ENCODE assay signal across 12 cellular contexts in the genomic region with DNA sequence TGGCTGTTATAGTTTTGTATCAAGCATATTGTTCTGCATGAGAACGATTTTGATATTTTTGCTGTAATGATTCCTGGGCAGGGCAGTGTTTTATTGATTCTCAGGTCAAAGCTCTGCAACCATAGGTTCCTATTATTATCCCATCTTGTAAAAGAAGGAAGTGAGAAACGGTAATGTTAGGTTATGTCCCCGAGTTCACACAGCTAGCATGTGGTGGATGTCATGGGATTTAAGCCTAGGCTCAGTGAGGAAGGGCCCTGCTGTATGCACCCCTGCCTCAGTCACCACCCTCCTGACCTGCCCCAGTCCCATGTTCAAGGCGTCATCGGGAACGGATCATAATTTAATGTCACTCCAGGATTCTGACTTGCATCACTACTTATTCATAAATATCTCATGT.
DNase-seq lines count a peak whose midpoint lies in the region; ATAC-seq, FAIRE-seq and TF ChIP-seq lines count a peak whose summit lies in the region.
"Had no signal": no experiment of that assay in that cellular context is flagged by ENCODE, and none has a peak within 500 bp of the region (broad histone marks: within the 10 kb centered on the region; RNA-seq: fewer than 3 reads in every experiment).

No MANE protein-coding gene starts in this region.

- TF ChIP-seq POLR2A in H54 (IDR thresholded peaks at IDR 0.05; ENCODE audit: low read depth, low read length), result no peak

- FAIRE-seq in H54 (lab: Jason Lieb, UNC), result no peak

- in situ Hi-C loops in GM13977 (cut with MboI; ENCODE audit: low pct_unique_long_range_greater_than_20kb, low sequenced_read_pairs, unreplicated experiment), result no loop called here

- ATAC-seq in HG03045 (IDR thresholded peaks at IDR 0.05; ENCODE audit: unreplicated experiment), result peak; percentile 88
- ATAC-seq: Right ventricle myocardium inferior had no signal

- TF ChIP-seq CTCF in GM13977 (IDR thresholded peaks at IDR 0.05; ENCODE audit: extremely low read depth, insufficient read depth, missing control alignments) (no peak), GM20000 (IDR thresholded peaks at IDR 0.05; ENCODE audit: extremely low read depth, missing control alignments) (no peak)

- DNase-seq in GM13977 (ENCODE audit: low spot score) (peak; percentile 38), GM20000 (ENCODE audit: low spot score) (peak; percentile 51), NOMO-1 (lab: John Stamatoyannopoulos, UW; ENCODE audit: unreplicated experiment in 2 of 2) (peak; percentile 44 to 82), H54 (ENCODE audit: insufficient read length, low spot score) (no peak), NCI-H1417 treated with DMSO at 0.1 percent for 48 hours (lab: John Stamatoyannopoulos, UW) (no peak), NCI-H526 treated with DMSO at 0.1 percent for 48 hours (lab: John Stamatoyannopoulos, UW) (no peak)
- no peak for DNase-seq in activated CD4-positive, alpha-beta T cell treated with anti-CD3 and anti-CD28 coated beads for 4 hours
- DNase-seq: activated CD4-positive, alpha-beta T cell treated with anti-CD3 and anti-CD28 coated beads, Interleukin-2, amount 50 U/mL, for 48 hours; islet precursor cell; MG63 had no signal

Comparison
In these comparisons a context has a peak if more than half of its experiments do, and no peak if none do; other contexts are left out.
1. DNase-seq: peak in GM13977 (single experiment), GM20000 (single experiment) and NOMO-1 (2 of 2); none in H54 (single experiment), activated CD4-positive, alpha-beta T cell treated with anti-CD3 and anti-CD28 coated beads for 4 hours (0 of 2), NCI-H1417 treated with DMSO at 0.1 percent for 48 hours (single experiment) and NCI-H526 treated with DMSO at 0.1 percent for 48 hours (single experiment).